8 cellular contexts compared by ENCODE assay signal in genomic region chr2:223944166-223944703, GRCh38. TPM values are rescaled to one million over a fixed set of nuclear protein-coding genes. Genes with fewer than 3 reads are reported as not detected.
DNase-seq lines count a peak whose midpoint lies in the region; ATAC-seq and TF ChIP-seq lines count a peak whose summit lies in the region.

No MANE protein-coding gene starts in this region.

- POLR2A ChIA-PET in activated naive CD8-positive, alpha-beta T cell treated with anti-CD3 and anti-CD28 coated beads, Interleukin-2, amount 10 ng/mL, durations not matched to agents 7 days and 5 days (lab: Charles Lee): interaction anchor here (0.6 to 4.4 kb wide), 5 partner anchors 8 to 181 kb away, joined by 4 to 35 read pairs (median 5); partner anchors contain the start of gene MRPL44

- intact Hi-C loops in heart right ventricle (cut with DNase I): loop anchor here in 1 of 10 donors (5.0 kb wide), 1 partner anchor 37 kb away; no protein-coding TSS in a partner anchor

- no peaks in the 10 kb centered on the region for H3K4me1 ChIP-seq in MM.1S (ENCODE audit: low read length)
- H3K4me1 ChIP-seq in heart right ventricle: peaks cover 8 to 48% (median 36%) of the 10 kb centered on the region in 9 donors
- peaks cover 10% of the 10 kb centered on the region for H3K4me1 ChIP-seq in parathyroid adenoma

- H3K27me3 ChIP-seq in MM.1S (replicated peaks; ENCODE audit: insufficient read depth, low read length): no peaks in the 10 kb centered on the region
- no peaks in the 10 kb centered on the region for H3K27me3 ChIP-seq in heart right ventricle
- H3K27me3 ChIP-seq in parathyroid adenoma (ENCODE audit: control insufficient read depth, insufficient read depth, low read length): no peaks in the 10 kb centered on the region

- peaks cover 25% of the 10 kb centered on the region for H3K36me3 Mint-ChIP-seq in activated naive CD8-positive, alpha-beta T cell treated with anti-CD3 and anti-CD28 coated beads, Interleukin-2, amount 10 ng/mL, durations not matched to agents 7 days and 5 days

- H3K4me3 ChIP-seq in MM.1S (ENCODE audit: low read length) (peak overlapping the region; percentile 99), heart right ventricle (peak overlapping the region; percentile 76 to 100 (median 97)), parathyroid adenoma (ENCODE audit: low read depth, low read length) (peak overlapping the region; percentile 86)

- H3K9me3 Mint-ChIP-seq in activated naive CD8-positive, alpha-beta T cell treated with anti-CD3 and anti-CD28 coated beads, Interleukin-2, amount 10 ng/mL, durations not matched to agents 7 days and 5 days: no peaks in the 10 kb centered on the region

- 1% methylated on average over 46 of the region's 46 CpGs for WGBS in heart right ventricle, 2 donors

- peak; percentile 9 for ATAC-seq in activated naive CD8-positive, alpha-beta T cell treated with anti-CD3 and anti-CD28 coated beads, Interleukin-2, amount 10 ng/mL, durations not matched to agents 7 days and 5 days (ENCODE audit: low read depth)
- ATAC-seq in heart right ventricle (peak; percentile 34 to 82 (median 58)), GM19452 (IDR thresholded peaks at IDR 0.05; ENCODE audit: unreplicated experiment) (no peak), GM18520 (IDR thresholded peaks at IDR 0.05; ENCODE audit: unreplicated experiment) (no peak)

- H3K9me3 ChIP-seq in MM.1S (replicated peaks; ENCODE audit: insufficient read depth, low read length) (no peaks in the 10 kb centered on the region), heart right ventricle (peaks cover 0 to 10% (median 0%) of the 10 kb centered on the region in 11 donors), parathyroid adenoma (ENCODE audit: control insufficient read depth, low read length) (no peaks in the 10 kb centered on the region)

- no peaks in the 10 kb centered on the region for H4K20me1 ChIP-seq in MM.1S (ENCODE audit: insufficient read depth, low read length)

- peaks cover 31% of the 10 kb centered on the region for H3K79me2 ChIP-seq in MM.1S (ENCODE audit: low read length)
- peaks cover 49% of the 10 kb centered on the region for H3K79me2 ChIP-seq in parathyroid adenoma

- H3K4me1 Mint-ChIP-seq in activated naive CD8-positive, alpha-beta T cell treated with anti-CD3 and anti-CD28 coated beads, Interleukin-2, amount 10 ng/mL, durations not matched to agents 7 days and 5 days: peaks cover 41% of the 10 kb centered on the region

- H3K4me3 Mint-ChIP-seq in activated naive CD8-positive, alpha-beta T cell treated with anti-CD3 and anti-CD28 coated beads, Interleukin-2, amount 10 ng/mL, durations not matched to agents 7 days and 5 days: peak overlapping the region; percentile 94

- H3K4me2 ChIP-seq in MM.1S (ENCODE audit: low read depth, low read length) (peak overlapping the region; percentile 96), parathyroid adenoma (ENCODE audit: low read length) (peak overlapping the region; percentile 95)

- peak overlapping the region; percentile 99 for H2AFZ ChIP-seq in MM.1S (ENCODE audit: low read length)
- peak overlapping the region; percentile 96 for H2AFZ ChIP-seq in parathyroid adenoma

- peak overlapping the region; percentile 96 for H3K27ac Mint-ChIP-seq in activated naive CD8-positive, alpha-beta T cell treated with anti-CD3 and anti-CD28 coated beads, Interleukin-2, amount 10 ng/mL, durations not matched to agents 7 days and 5 days

- no peaks in the 10 kb centered on the region for H3F3A ChIP-seq in MM.1S (ENCODE audit: insufficient read depth, low read length)

- no peak for TF ChIP-seq CTCF in MM.1S (IDR thresholded peaks at IDR 0.05; ENCODE audit: low read length)
- no peak for TF ChIP-seq CTCF in heart right ventricle (IDR thresholded peaks at IDR 0.05)
- no peak for TF ChIP-seq CTCF in parathyroid adenoma (IDR thresholded peaks at IDR 0.05)

- no peaks in the 10 kb centered on the region for H3K9me2 ChIP-seq in MM.1S (replicated peaks; ENCODE audit: insufficient read depth, low read length)

- H3K27ac ChIP-seq in MM.1S (ENCODE audit: low read length) (no peak overlapping the region), heart right ventricle (peak overlapping the region; percentile 92 to 99 (median 96)), parathyroid adenoma (peak overlapping the region; percentile 81)

- no peaks in the 10 kb centered on the region for H3K36me3 ChIP-seq in MM.1S (replicated peaks; ENCODE audit: insufficient read depth, low read length)
- H3K36me3 ChIP-seq in heart right ventricle: no peaks in the 10 kb centered on the region
- no peaks in the 10 kb centered on the region for H3K36me3 ChIP-seq in parathyroid adenoma (ENCODE audit: control insufficient read depth, insufficient read depth, low read length)

- no peaks in the 10 kb centered on the region for H3K27me3 Mint-ChIP-seq in activated naive CD8-positive, alpha-beta T cell treated with anti-CD3 and anti-CD28 coated beads, Interleukin-2, amount 10 ng/mL, durations not matched to agents 7 days and 5 days

- H3K9ac ChIP-seq in MM.1S (ENCODE audit: low read length) (peak overlapping the region; percentile 92), parathyroid adenoma (peak overlapping the region; percentile 90)

- DNase-seq in SIG-M5 treated with dmso at 0.1 percent for 504 hours (lab: John Stamatoyannopoulos, UW; ENCODE audit: unreplicated experiment) (peak; percentile 20), SIG-M5 (lab: John Stamatoyannopoulos, UW) (no peak), MM.1S (no peak), heart right ventricle (peak; percentile 22 to 49)
- peak; percentile 59 for DNase-seq in activated naive CD8-positive, alpha-beta T cell treated with anti-CD3 and anti-CD28 coated beads, Interleukin-2, amount 10 ng/mL, durations not matched to agents 7 days and 5 days

RNA-seq across cellular contexts. Expression of gene WDFY1, which starts 0.9 kb away (rescaled TPM):
- 10 to 100 TPM; 58.8 to 59.1 TPM for total RNA-seq in activated naive CD8-positive, alpha-beta T cell treated with anti-CD3 and anti-CD28 coated beads, Interleukin-2, amount 10 ng/mL, durations not matched to agents 7 days and 5 days
- 10 to 100 TPM; 10.9 to 25.9 (median 14.7) TPM for total RNA-seq in heart right ventricle
- polyA plus RNA-seq in heart right ventricle: 10 to 100 TPM in 1 of 2 donors, 1 to 10 TPM in 1; 8.1 to 10.8 TPM

RNA-seq across cellular contexts. Expression of gene MRPL44, which starts 13.0 kb away (rescaled TPM):
- total RNA-seq in activated naive CD8-positive, alpha-beta T cell treated with anti-CD3 and anti-CD28 coated beads, Interleukin-2, amount 10 ng/mL, durations not matched to agents 7 days and 5 days: 10 to 100 TPM; 28.3 to 29.0 TPM
- total RNA-seq in heart right ventricle: 10 to 100 TPM; 34.4 to 47.5 (median 41.5) TPM
- polyA plus RNA-seq in heart right ventricle: 10 to 100 TPM; 11.3 to 26.5 TPM

Comparison
In these comparisons a context has a peak if more than half of its experiments do, and no peak if none do; other contexts are left out.
1. DNase-seq: peak in SIG-M5 treated with dmso at 0.1 percent for 504 hours (single experiment), activated naive CD8-positive, alpha-beta T cell treated with anti-CD3 and anti-CD28 coated beads, Interleukin-2, amount 10 ng/mL, durations not matched to agents 7 days and 5 days (single experiment) and heart right ventricle (2 of 2); none in SIG-M5 (single experiment) and MM.1S (single experiment).
2. ATAC-seq: peak in activated naive CD8-positive, alpha-beta T cell treated with anti-CD3 and anti-CD28 coated beads, Interleukin-2, amount 10 ng/mL, durations not matched to agents 7 days and 5 days (single experiment) and heart right ventricle (8 of 8); none in GM19452 (single experiment) and GM18520 (single experiment).
3. Peak in every context shown above with its lines, with median percentiles within 50 percentile points of each other: H3K4me3 ChIP-seq.